21 cellular contexts compared by ENCODE assay signal in genomic region chr1:178472531-178472930, GRCh38. TPM values are rescaled to one million over a fixed set of nuclear protein-coding genes. Genes with fewer than 3 reads are reported as not detected.
DNase-seq lines count a peak whose midpoint lies in the region; ATAC-seq and TF ChIP-seq lines count a peak whose summit lies in the region.
"Had no signal": no experiment of that assay in that cellular context is flagged by ENCODE, and none has a peak within 500 bp of the region (broad histone marks: within the 10 kb centered on the region; RNA-seq: fewer than 3 reads in every experiment).

No MANE protein-coding gene starts in this region.

- H3K27me3 ChIP-seq in MM.1S (replicated peaks; ENCODE audit: insufficient read depth, low read length) = no peaks in the 10 kb centered on the region
- H3K27me3 ChIP-seq: BE2C had no signal

- peak; percentile 9 to 31 for DNase-seq in NCI-H526 (lab: John Stamatoyannopoulos, UW)
- no peak for DNase-seq in NCI-H526 treated with DMSO at 0.1 percent for 48 hours (lab: John Stamatoyannopoulos, UW)
- no peak for DNase-seq in MM.1S
- no peak for DNase-seq in mesothelial cell of epicardium (ENCODE audit: low spot score in 2 of 2, unreplicated experiment in 2 of 2)
- no peak for DNase-seq in HCEC 1CT
- DNase-seq: BE2C; CD8-positive, alpha-beta memory T cell; DMS153; NCI-H2029; NCI-H446 treated with DMSO at 0.1 percent for 48 hours; NCI-H69; SIG-M5 had no signal

- no peaks in the 10 kb centered on the region for H4K20me1 ChIP-seq in MM.1S (ENCODE audit: insufficient read depth, low read length)

- peak overlapping the region; percentile 28 for H3K4me2 ChIP-seq in MM.1S (ENCODE audit: low read depth, low read length)

- no peak overlapping the region; the same call in 1 of the 2 replicates for H3K27ac ChIP-seq in MM.1S (ENCODE audit: low read length)
- H3K27ac ChIP-seq: 22Rv1, SK-N-MC had no signal

- no peaks in the 10 kb centered on the region for H3K9me3 Mint-ChIP-seq in mesothelial cell of epicardium
- H3K9me3 Mint-ChIP-seq: CD8-positive, alpha-beta memory T cell had no signal

- H3K27ac Mint-ChIP-seq in mesothelial cell of epicardium = peak overlapping the region; percentile 95
- H3K27ac Mint-ChIP-seq: CD14-positive monocyte; CD8-positive, alpha-beta memory T cell had no signal

- H3K4me1 ChIP-seq in MM.1S (ENCODE audit: low read length) = peaks cover 10% of the 10 kb centered on the region
- H3K4me1 ChIP-seq: BE2C had no signal

- H3K36me3 ChIP-seq in MM.1S (replicated peaks; ENCODE audit: insufficient read depth, low read length) = no peaks in the 10 kb centered on the region
- H3K36me3 ChIP-seq: BE2C had no signal

- H2AFZ ChIP-seq in MM.1S (ENCODE audit: low read length) = peak overlapping the region; percentile 42

- no peak overlapping the region for H3K9ac ChIP-seq in MM.1S (ENCODE audit: low read length)

- H3K79me2 ChIP-seq in MM.1S (ENCODE audit: low read length) = no peaks in the 10 kb centered on the region

- no peak; the same call in 1 of the 2 replicates for TF ChIP-seq CTCF in MM.1S (IDR thresholded peaks at IDR 0.05; ENCODE audit: low read length)
- TF ChIP-seq CTCF in mesothelial cell of epicardium (IDR thresholded peaks at IDR 0.05; ENCODE audit: unreplicated experiment) = no peak

- no peaks in the 10 kb centered on the region for H3K27me3 Mint-ChIP-seq in mesothelial cell of epicardium (ENCODE audit: low read depth)

- H3K9me3 ChIP-seq in MM.1S (replicated peaks; ENCODE audit: insufficient read depth, low read length) = no peaks in the 10 kb centered on the region
- H3K9me3 ChIP-seq: BE2C had no signal

- H3K4me1 Mint-ChIP-seq in mesothelial cell of epicardium = peaks cover 32% of the 10 kb centered on the region
- H3K4me1 Mint-ChIP-seq: CD8-positive, alpha-beta memory T cell had no signal

- H3K4me3 ChIP-seq in MM.1S (ENCODE audit: low read length) = peak overlapping the region; percentile 11; the same call in 1 of the 2 replicates
- H3K4me3 ChIP-seq: SK-N-MC had no signal

- H3K4me3 Mint-ChIP-seq in mesothelial cell of epicardium = no peak overlapping the region
- H3K4me3 Mint-ChIP-seq: CD14-positive monocyte; CD8-positive, alpha-beta memory T cell had no signal

- no peak for ATAC-seq in GM21390 (IDR thresholded peaks at IDR 0.05; ENCODE audit: unreplicated experiment)
- ATAC-seq in activated CD4-positive, CD25-positive, alpha-beta regulatory T cell treated with anti-CD3 and anti-CD28 coated beads, Interleukin-2, amount 50 U/mL, for 24 hours = no peak
- ATAC-seq: HCT116 had no signal

- no peaks in the 10 kb centered on the region for H3F3A ChIP-seq in MM.1S (ENCODE audit: insufficient read depth, low read length)

- no peaks in the 10 kb centered on the region for H3K9me2 ChIP-seq in MM.1S (replicated peaks; ENCODE audit: insufficient read depth, low read length)

- peaks cover 31% of the 10 kb centered on the region for H3K36me3 Mint-ChIP-seq in mesothelial cell of epicardium
- H3K36me3 Mint-ChIP-seq: CD8-positive, alpha-beta memory T cell had no signal

RNA-seq across cellular contexts. Expression of gene CLEC20A, which starts 24.2 kb away (rescaled TPM):
- not detected in 3 replicates for total RNA-seq in mesothelial cell of epicardium
- total RNA-seq: CD8-positive, alpha-beta memory T cell; H1; HT-29; M059J had no signal

RNA-seq across cellular contexts. Expression of gene TEX35, which starts 40.4 kb away (rescaled TPM):
- not detected in 3 replicates for total RNA-seq in mesothelial cell of epicardium
- total RNA-seq: CD8-positive, alpha-beta memory T cell; H1; HT-29; M059J had no signal

Comparison
In these comparisons a context has a peak if more than half of its experiments do, and no peak if none do; other contexts are left out.
1. DNase-seq: peak in NCI-H526 (2 of 2); none in NCI-H526 treated with DMSO at 0.1 percent for 48 hours (single experiment), MM.1S (single experiment), mesothelial cell of epicardium (0 of 2) and HCEC 1CT (single experiment).